In genomic region chr12:89504560-89505346, GRCh38 we compare ENCODE assay signal across 29 cellular contexts. TPM values are rescaled to one million over a fixed set of nuclear protein-coding genes. Genes with fewer than 3 reads are reported as not detected.
DNase-seq lines count a peak whose midpoint lies in the region; ATAC-seq, FAIRE-seq and TF ChIP-seq lines count a peak whose summit lies in the region.
"Had no signal": no experiment of that assay in that cellular context is flagged by ENCODE, and none has a peak within 500 bp of the region (broad histone marks: within the 10 kb centered on the region; RNA-seq: fewer than 3 reads in every experiment).

No MANE protein-coding gene starts in this region.

- 0 out of 2 replicates have a peak, but pooled peaks have one; percentile 6 for TF ChIP-seq CTCF in AG04450 (IDR thresholded peaks at IDR 0.05; ENCODE audit: low read depth, low read length)
- 0 out of 2 replicates have a peak, but pooled peaks have one; percentile 30 for TF ChIP-seq CTCF in HFFc6 (IDR thresholded peaks at IDR 0.05)
- no peak for TF ChIP-seq CTCF in fibroblast of villous mesenchyme (IDR thresholded peaks at IDR 0.05; ENCODE audit: insufficient read depth, low read depth, low read length)

- no peaks in the 10 kb centered on the region for H3K27me3 ChIP-seq in AG04450 (ENCODE audit: control insufficient read depth, insufficient read depth, low read length)
- H3K27me3 ChIP-seq: breast epithelium, Peyer's patch, suprapubic skin had no signal

- H3K4me3 ChIP-seq in AG04450 (ENCODE audit: low read depth, low read length): no peak overlapping the region
- no peak overlapping the region for H3K4me3 ChIP-seq in fibroblast of villous mesenchyme (ENCODE audit: low read depth, low read length)
- H3K4me3 ChIP-seq: breast epithelium, Peyer's patch, skin epidermis, suprapubic skin had no signal

- no peak overlapping the region for H3K27ac Mint-ChIP-seq in HFFc6
- H3K27ac Mint-ChIP-seq: activated naive CD8-positive, alpha-beta T cell treated with anti-CD3 and anti-CD28 coated beads, Interleukin-2, amount 50 U/mL, for 24 hours; nephron had no signal

- H3K4me3 Mint-ChIP-seq in HFFc6: no peak overlapping the region
- H3K4me3 Mint-ChIP-seq: activated naive CD8-positive, alpha-beta T cell treated with anti-CD3 and anti-CD28 coated beads, Interleukin-2, amount 50 U/mL, for 24 hours; CD8-positive, alpha-beta memory T cell; nephron had no signal

- CTCF ChIA-PET in AG04450 (lab: Charles Lee): interaction anchor here (0.6 to 1.6 kb wide), 3 partner anchors 17 to 488 kb away, joined by 3 to 8 read pairs (median 4); no protein-coding TSS in a partner anchor

- no peaks in the 10 kb centered on the region; the same call in 1 of the 2 replicates for H3K9me3 ChIP-seq in AG04450 (ENCODE audit: control insufficient read depth, insufficient read depth, low read length)
- H3K9me3 ChIP-seq: breast epithelium, Peyer's patch, suprapubic skin had no signal

- H3K4me1 Mint-ChIP-seq in HFFc6 (ENCODE audit: low read depth): peaks cover 26% of the 10 kb centered on the region
- H3K4me1 Mint-ChIP-seq: nephron had no signal

- POLR2A ChIA-PET in AG04450 (lab: Yijun Ruan, JAX): no interaction called here

- no peaks in the 10 kb centered on the region for H3K9me3 Mint-ChIP-seq in HFFc6
- H3K9me3 Mint-ChIP-seq: activated naive CD8-positive, alpha-beta T cell treated with anti-CD3 and anti-CD28 coated beads, Interleukin-2, amount 50 U/mL, for 24 hours; CD8-positive, alpha-beta memory T cell; nephron had no signal

- no peak for ATAC-seq in GM21619 (IDR thresholded peaks at IDR 0.05; ENCODE audit: unreplicated experiment)
- ATAC-seq: activated naive CD8-positive, alpha-beta T cell treated with anti-CD3 and anti-CD28 coated beads, Interleukin-2, amount 50 U/mL, for 24 hours had no signal

- DNase-seq in AG04450 (ENCODE audit: low read depth, low spot score): no peak
- no peak for DNase-seq in HFFc6
- DNase-seq in amniotic epithelial cell (ENCODE audit: low read depth): peak; percentile 61
- DNase-seq in fibroblast of villous mesenchyme (ENCODE audit: low read depth): peak; percentile 57
- no peak for DNase-seq in NCI-H146 (lab: John Stamatoyannopoulos, UW)
- no peak for DNase-seq in AG08395 (ENCODE audit: low spot score)
- DNase-seq in RCC 7860 (ENCODE audit: low spot score): no peak
- DNase-seq: activated CD8-positive, alpha-beta memory T cell treated with anti-CD3 and anti-CD28 coated beads, Interleukin-2, amount 50 U/mL, for 48 hours; activated gamma-delta T cell; activated naive CD8-positive, alpha-beta T cell treated with anti-CD3 and anti-CD28 coated beads, Interleukin-2, amount 50 U/mL, for 24 hours; CD8-positive, alpha-beta memory T cell; dermis blood vessel endothelial cell; DMS53; midbrain; NCI-H1105; NCI-H2081; NCI-H446 treated with DMSO at 0.1 percent for 48 hours; Peyer's patch; stimulated activated CD4-positive, alpha-beta T cell treated with anti-CD3 and anti-CD28 coated beads, Interleukin-1b, Interleukin-23, amount 100 ng/mL, for 48 hours; T-helper 2 cell had no signal

- no peaks in the 10 kb centered on the region for H3K27me3 Mint-ChIP-seq in HFFc6 (ENCODE audit: insufficient read depth)
- H3K27me3 Mint-ChIP-seq: activated naive CD8-positive, alpha-beta T cell treated with anti-CD3 and anti-CD28 coated beads, Interleukin-2, amount 50 U/mL, for 24 hours; CD8-positive, alpha-beta memory T cell had no signal

- FAIRE-seq in RCC 7860 (lab: Jason Lieb, UNC): no peak
- FAIRE-seq: frontal cortex, GM12892, islet of Langerhans, urothelium cell line had no signal

- no peak overlapping the region for H3K27ac ChIP-seq in AG04450 (ENCODE audit: low read depth, low read length)
- H3K27ac ChIP-seq: breast epithelium, Peyer's patch, skin epidermis, suprapubic skin had no signal

- no peaks in the 10 kb centered on the region; the same call in none of the 2 replicates for H3K36me3 Mint-ChIP-seq in HFFc6 (ENCODE audit: low read depth)

RNA-seq across cellular contexts. Expression of gene GALNT4, which starts 19.8 kb away (rescaled TPM):
- 5.3 and 7.3 TPM in 2 replicates for polyA plus RNA-seq in AG04450 (2011; rRNA removed)
- polyA minus RNA-seq in AG04450 (2011; rRNA and poly(A)+ RNA removed): 3.7 and 6.3 TPM in 2 replicates
- total RNA-seq in HFFc6 (2021; fragmentation: NEBNext Ultra II Directional; extraction: Animal tissue kit (Norgen Biotek cat#: 25700)): 1 to 10 TPM; 6.9 to 8.1 (median 7.4) TPM
- 11.9 and 15.5 TPM in 2 replicates for total RNA-seq in fibroblast of villous mesenchyme

RNA-seq across cellular contexts. Expression of gene POC1B, which starts 21.1 kb away (rescaled TPM):
- polyA plus RNA-seq in AG04450 (2011; rRNA removed): 9.3 and 11.9 TPM in 2 replicates
- 6.9 and 15.8 TPM in 2 replicates for polyA minus RNA-seq in AG04450 (2011; rRNA and poly(A)+ RNA removed)
- total RNA-seq in HFFc6 (2021; fragmentation: NEBNext Ultra II Directional; extraction: Animal tissue kit (Norgen Biotek cat#: 25700)): 10 to 100 TPM; 10.4 to 12.6 (median 11.1) TPM
- total RNA-seq in fibroblast of villous mesenchyme: 13.5 and 35.0 TPM in 2 replicates

Comparison
In these comparisons a context has a peak if more than half of its experiments do, and no peak if none do; other contexts are left out.
1. DNase-seq: peak in amniotic epithelial cell (single experiment) and fibroblast of villous mesenchyme (single experiment); none in AG04450 (single experiment), HFFc6 (single experiment), NCI-H146 (single experiment), AG08395 (single experiment) and RCC 7860 (single experiment).